In the genomic region with DNA sequence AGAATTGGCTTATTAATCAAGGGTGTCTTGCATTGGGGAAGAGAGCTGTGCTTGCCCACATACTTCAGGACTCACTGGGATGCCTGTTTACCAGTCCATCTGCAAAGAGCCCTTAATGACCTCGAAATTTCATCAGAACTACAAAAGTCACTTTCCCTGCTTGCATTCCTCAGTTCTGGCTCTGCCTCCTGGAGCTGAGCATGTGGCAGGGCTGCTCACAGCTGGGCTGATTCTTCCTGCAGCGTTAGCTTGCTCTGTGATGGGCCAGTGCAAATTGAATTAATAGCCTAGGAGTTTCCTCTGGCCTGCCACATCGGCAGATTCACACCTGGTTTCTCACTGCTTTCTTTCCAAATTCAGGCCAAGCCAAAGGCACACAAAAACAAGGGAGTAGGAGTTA, we compare ENCODE assay signal across 14 cellular contexts.
DNase-seq lines count a peak whose midpoint lies in the region; FAIRE-seq and TF ChIP-seq lines count a peak whose summit lies in the region.
"Had no signal": no experiment of that assay in that cellular context is flagged by ENCODE, and none has a peak within 500 bp of the region (broad histone marks: within the 10 kb centered on the region; RNA-seq: fewer than 3 reads in every experiment).

No MANE protein-coding gene starts in this region.

- H2AK5ac ChIP-seq in mesendoderm (ENCODE audit: low read length), result no peak overlapping the region

- H4K8ac ChIP-seq in mesendoderm (ENCODE audit: low read depth, low read length), result no peak overlapping the region

- no peaks in the 10 kb centered on the region for H3K79me1 ChIP-seq in mesendoderm (ENCODE audit: low read length)

- intact Hi-C loops in uterus (cut with DNase I; ENCODE audit: low total_unique reads), result no loop called here

- H3K9me3 ChIP-seq in uterus, result no peaks in the 10 kb centered on the region
- H3K9me3 ChIP-seq: prostate gland had no signal

- H3K36me3 ChIP-seq in mesendoderm (ENCODE audit: control insufficient read depth, insufficient read depth, low read length) (no peaks in the 10 kb centered on the region), uterus (no peaks in the 10 kb centered on the region)

- no peak overlapping the region for H2BK15ac ChIP-seq in mesendoderm (replicated peaks; ENCODE audit: low read depth)

- H3K4me2 ChIP-seq in mesendoderm (ENCODE audit: low read length), result no peak overlapping the region

- H3K4ac ChIP-seq in mesendoderm (ENCODE audit: low read depth, low read length), result no peak overlapping the region

- no CpG with 5 or more reads among the region's 3 CpGs for WGBS in mesendoderm (ENCODE audit: extremely low coverage, insufficient coverage, low lambda C conversion rate)

- H3K27ac ChIP-seq in mesendoderm (ENCODE audit: low read depth, low read length) (no peak overlapping the region), uterus (peak overlapping the region; percentile 34 to 47)
- H3K27ac ChIP-seq: 22Rv1, prostate gland, VCaP had no signal

- no peak overlapping the region for H2BK5ac ChIP-seq in mesendoderm (ENCODE audit: low read length)

- no peaks in the 10 kb centered on the region for H3K27me3 ChIP-seq in mesendoderm (ENCODE audit: insufficient read depth, low read length, poor library complexity)
- no peaks in the 10 kb centered on the region for H3K27me3 ChIP-seq in uterus

- no peaks in the 10 kb centered on the region for H3K4me1 ChIP-seq in mesendoderm (ENCODE audit: control insufficient read depth, low read depth, low read length)
- H3K4me1 ChIP-seq in uterus, result no peaks in the 10 kb centered on the region
- H3K4me1 ChIP-seq: prostate gland had no signal

- H3K79me2 ChIP-seq in mesendoderm (ENCODE audit: control insufficient read depth, insufficient read depth, low read length), result no peaks in the 10 kb centered on the region

- peak; percentile 10 for DNase-seq in NCI-H82 (lab: John Stamatoyannopoulos, UW)
- DNase-seq in NCI-H82 treated with DMSO at 0.1 percent for 48 hours (lab: John Stamatoyannopoulos, UW; ENCODE audit: unreplicated experiment), result no peak
- peak; percentile 95 for DNase-seq in fibroblast of gingiva (ENCODE audit: low read depth)
- peak; percentile 86 for DNase-seq in mesendoderm
- DNase-seq in uterus, result peak; percentile 31 to 51
- no peak for DNase-seq in GM12892 (ENCODE audit: insufficient read length)
- no peak for DNase-seq in stimulated activated CD8-positive, alpha-beta memory T cell treated with anti-CD3 and anti-CD28 coated beads, Interleukin-4, amount 100 ng/mL, for 48 hours
- no peak for DNase-seq in SW 1271 (lab: John Stamatoyannopoulos, UW)
- DNase-seq: dermis blood vessel endothelial cell, NCI-H187 treated with DMSO at 0.1 percent for 48 hours had no signal

- H3K23ac ChIP-seq in mesendoderm (ENCODE audit: low read length), result no peak overlapping the region

- H3K4me3 ChIP-seq in mesendoderm (ENCODE audit: low read length) (no peak overlapping the region), uterus (no peak overlapping the region)
- H3K4me3 ChIP-seq: prostate gland had no signal

- H2BK120ac ChIP-seq in mesendoderm (ENCODE audit: low read depth, low read length), result no peak overlapping the region

- no peak for TF ChIP-seq CTCF in uterus (IDR thresholded peaks at IDR 0.05)

- H3K9ac ChIP-seq in mesendoderm (ENCODE audit: low read length), result no peak overlapping the region

- H3K18ac ChIP-seq in mesendoderm (ENCODE audit: low read length), result no peak overlapping the region

- no peak overlapping the region for H3K56ac ChIP-seq in mesendoderm (ENCODE audit: low read length)

- no peak overlapping the region for H4K5ac ChIP-seq in mesendoderm (ENCODE audit: low read length)

- TF ChIP-seq POLR2A in uterus (IDR thresholded peaks at IDR 0.05) (no peak), GM12892 (IDR thresholded peaks at IDR 0.05; ENCODE audit: low read depth, low read length) (no peak)

- no peak for FAIRE-seq in GM12892 (lab: Jason Lieb, UNC)
- FAIRE-seq: islet of Langerhans had no signal

Comparison
In these comparisons a context has a peak if more than half of its experiments do, and no peak if none do; other contexts are left out.
1. DNase-seq: peak in NCI-H82 (single experiment), fibroblast of gingiva (single experiment), mesendoderm (single experiment) and uterus (2 of 2); none in NCI-H82 treated with DMSO at 0.1 percent for 48 hours (single experiment), GM12892 (single experiment), stimulated activated CD8-positive, alpha-beta memory T cell treated with anti-CD3 and anti-CD28 coated beads, Interleukin-4, amount 100 ng/mL, for 48 hours (single experiment) and SW 1271 (0 of 2).